Comparison of ENCODE assay signal across 1 cellular context in genomic region chrX:69024931-69025330, GRCh38.
TF ChIP-seq lines count a peak whose summit lies in the region.

No MANE protein-coding gene starts in this region.

TF ChIP-seq in GM23338, 12 proteins besides CTCF, POLR2A, EP300 and RAD21 (continued from another document):
- TF ChIP-seq, protein P1, sequence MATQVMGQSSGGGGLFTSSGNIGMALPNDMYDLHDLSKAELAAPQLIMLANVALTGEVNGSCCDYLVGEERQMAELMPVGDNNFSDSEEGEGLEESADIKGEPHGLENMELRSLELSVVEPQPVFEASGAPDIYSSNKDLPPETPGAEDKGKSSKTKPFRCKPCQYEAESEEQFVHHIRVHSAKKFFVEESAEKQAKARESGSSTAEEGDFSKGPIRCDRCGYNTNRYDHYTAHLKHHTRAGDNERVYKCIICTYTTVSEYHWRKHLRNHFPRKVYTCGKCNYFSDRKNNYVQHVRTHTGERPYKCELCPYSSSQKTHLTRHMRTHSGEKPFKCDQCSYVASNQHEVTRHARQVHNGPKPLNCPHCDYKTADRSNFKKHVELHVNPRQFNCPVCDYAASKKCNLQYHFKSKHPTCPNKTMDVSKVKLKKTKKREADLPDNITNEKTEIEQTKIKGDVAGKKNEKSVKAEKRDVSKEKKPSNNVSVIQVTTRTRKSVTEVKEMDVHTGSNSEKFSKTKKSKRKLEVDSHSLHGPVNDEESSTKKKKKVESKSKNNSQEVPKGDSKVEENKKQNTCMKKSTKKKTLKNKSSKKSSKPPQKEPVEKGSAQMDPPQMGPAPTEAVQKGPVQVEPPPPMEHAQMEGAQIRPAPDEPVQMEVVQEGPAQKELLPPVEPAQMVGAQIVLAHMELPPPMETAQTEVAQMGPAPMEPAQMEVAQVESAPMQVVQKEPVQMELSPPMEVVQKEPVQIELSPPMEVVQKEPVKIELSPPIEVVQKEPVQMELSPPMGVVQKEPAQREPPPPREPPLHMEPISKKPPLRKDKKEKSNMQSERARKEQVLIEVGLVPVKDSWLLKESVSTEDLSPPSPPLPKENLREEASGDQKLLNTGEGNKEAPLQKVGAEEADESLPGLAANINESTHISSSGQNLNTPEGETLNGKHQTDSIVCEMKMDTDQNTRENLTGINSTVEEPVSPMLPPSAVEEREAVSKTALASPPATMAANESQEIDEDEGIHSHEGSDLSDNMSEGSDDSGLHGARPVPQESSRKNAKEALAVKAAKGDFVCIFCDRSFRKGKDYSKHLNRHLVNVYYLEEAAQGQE (IDR thresholded peaks at IDR 0.05; ENCODE audit: unreplicated experiment): no peak
- no peak for TF ChIP-seq JUNB (IDR thresholded peaks at IDR 0.05; ENCODE audit: unreplicated experiment)
- no peak for TF ChIP-seq EZH2phosphoT487 (IDR thresholded peaks at IDR 0.05; ENCODE audit: unreplicated experiment)
- no peak for TF ChIP-seq STAT1 (IDR thresholded peaks at IDR 0.05; ENCODE audit: unreplicated experiment)
